15 cellular contexts compared by ENCODE assay signal in genomic region chr10:71395621-71396020, GRCh38. TPM values are rescaled to one million over a fixed set of nuclear protein-coding genes. Genes with fewer than 3 reads are reported as not detected.
DNase-seq lines count a peak whose midpoint lies in the region; FAIRE-seq and TF ChIP-seq lines count a peak whose summit lies in the region.
"Had no signal": no experiment of that assay in that cellular context is flagged by ENCODE, and none has a peak within 500 bp of the region (broad histone marks: within the 10 kb centered on the region; RNA-seq: fewer than 3 reads in every experiment).

No MANE protein-coding gene starts in this region.

- no peak overlapping the region for H4K91ac ChIP-seq in H9 (ENCODE audit: insufficient read length, low read depth, low read length)

- H4K8ac ChIP-seq in H9 (replicated peaks; ENCODE audit: insufficient read length, low read depth, low read length), result no peak overlapping the region

- H3K9ac ChIP-seq in H9 (ENCODE audit: extremely low read depth, insufficient read length, low read length) (no peak overlapping the region), neural progenitor cell (no peak overlapping the region)

- H3K27me3 Mint-ChIP-seq in H9 (ENCODE audit: low read depth), result peaks cover 91% of the 10 kb centered on the region
- H3K27me3 Mint-ChIP-seq in neural progenitor cell (ENCODE audit: insufficient read depth, low read depth), result peaks cover 42% of the 10 kb centered on the region

- H3K79me2 ChIP-seq in H9 (ENCODE audit: insufficient read depth, low read length), result no peaks in the 10 kb centered on the region
- H3K79me2 ChIP-seq in neural progenitor cell (ENCODE audit: low read depth), result no peaks in the 10 kb centered on the region

- H3K18ac ChIP-seq in H9 (ENCODE audit: insufficient read length, low read depth, low read length), result no peak overlapping the region

- H3K27ac Mint-ChIP-seq in H9 (no peak overlapping the region), neural progenitor cell (no peak overlapping the region)
- H3K27ac Mint-ChIP-seq: activated CD8-positive, alpha-beta T cell treated with anti-CD3 and anti-CD28 coated beads, Interleukin-2, amount 10 ng/mL, durations not matched to agents 7 days and 5 days had no signal

- WGBS in H9 (ENCODE audit: extremely low coverage, insufficient read length, low lambda C conversion rate), result no CpG with 5 or more reads among the region's 4 CpGs

- H3K4me1 ChIP-seq in H9 (ENCODE audit: insufficient read depth, low read length) (peaks cover 3% of the 10 kb centered on the region; the same call in 1 of the 2 replicates), neural progenitor cell (peaks cover 14% of the 10 kb centered on the region)

- DNase-seq in DMS53 (lab: John Stamatoyannopoulos, UW) (peak; percentile 24), DMS53 treated with DMSO at 0.1 percent for 48 hours (lab: John Stamatoyannopoulos, UW; ENCODE audit: unreplicated experiment) (no peak), H9 (peak; percentile 26), choroid plexus epithelial cell (ENCODE audit: low read depth) (no peak), neural progenitor cell (ENCODE audit: low spot score) (no peak), NCI-H446 treated with DMSO at 0.1 percent for 48 hours (lab: John Stamatoyannopoulos, UW) (no peak), RCC 7860 (ENCODE audit: low spot score) (no peak)
- no peak for DNase-seq in activated effector memory CD4-positive, alpha-beta T cell treated with Interleukin-2 at 50 U/mL for 16 hours
- DNase-seq: MG63 had no signal

- no peak for FAIRE-seq in RCC 7860 (lab: Jason Lieb, UNC)
- FAIRE-seq: A204.1, frontal cortex had no signal

- no peak overlapping the region for H3T11ph ChIP-seq in H9 (ENCODE audit: low read length)

- H3K23ac ChIP-seq in H9 (ENCODE audit: insufficient read length, low read depth, low read length), result no peak overlapping the region

- H3K4me3 Mint-ChIP-seq in H9, result peak overlapping the region; percentile 53 to 79; a peak in 4 of 5 replicates
- H3K4me3 Mint-ChIP-seq in neural progenitor cell, result peak overlapping the region; percentile 80

- no peak overlapping the region for H2BK20ac ChIP-seq in H9 (ENCODE audit: low read depth, low read length, poor library complexity, severe bottlenecking)

- no peaks in the 10 kb centered on the region for H3K9me3 Mint-ChIP-seq in H9
- no peaks in the 10 kb centered on the region for H3K9me3 Mint-ChIP-seq in neural progenitor cell

- H3K27me3 ChIP-seq in H9 (ENCODE audit: insufficient read depth, low read length) (peaks cover 25% of the 10 kb centered on the region; the same call in 1 of the 2 replicates), neural progenitor cell (peaks cover 75% of the 10 kb centered on the region)

- H2BK12ac ChIP-seq in H9 (ENCODE audit: insufficient read length, low read depth, low read length), result no peak overlapping the region

- H3K4me2 ChIP-seq in H9 (ENCODE audit: insufficient read depth, insufficient read length, low read length) (no peak overlapping the region), neural progenitor cell (no peak overlapping the region)

- H2AFZ ChIP-seq in H9 (ENCODE audit: low read length) (no peak overlapping the region), neural progenitor cell (replicated peaks) (no peak overlapping the region)

- H3K23me2 ChIP-seq in H9 (ENCODE audit: insufficient read length, low read depth, low read length, poor library complexity, severe bottlenecking), result peaks cover 6% of the 10 kb centered on the region

- H3K14ac ChIP-seq in H9 (ENCODE audit: insufficient read depth, low read length), result no peak overlapping the region

- no peak overlapping the region for H4K5ac ChIP-seq in H9 (ENCODE audit: insufficient read length, low read depth, low read length)

- H3K27ac ChIP-seq in H9 (ENCODE audit: insufficient read length, low read depth, low read length) (no peak overlapping the region), neural progenitor cell (no peak overlapping the region)
- H3K27ac ChIP-seq: thoracic aorta had no signal

- no peak overlapping the region for H2BK120ac ChIP-seq in H9 (ENCODE audit: low read depth, low read length, poor library complexity, severe bottlenecking)

- H3K4me3 ChIP-seq in choroid plexus epithelial cell (ENCODE audit: low read depth, low read length) (no peak overlapping the region), neural progenitor cell (no peak overlapping the region)
- H3K4me3 ChIP-seq: MG63 had no signal

- H3K56ac ChIP-seq in H9 (ENCODE audit: insufficient read length, low read depth, low read length), result no peak overlapping the region

- no peaks in the 10 kb centered on the region for H3K79me1 ChIP-seq in H9 (ENCODE audit: insufficient read depth, low read depth, low read length, poor library complexity, severe bottlenecking)

- no peaks in the 10 kb centered on the region for H4K20me1 ChIP-seq in H9 (ENCODE audit: control insufficient read depth, insufficient read depth, insufficient read length)
- H4K20me1 ChIP-seq in neural progenitor cell (ENCODE audit: low read depth), result peaks cover 20% of the 10 kb centered on the region

- peaks cover 8% of the 10 kb centered on the region for H3F3A ChIP-seq in neural progenitor cell (ENCODE audit: low read depth)

- TF ChIP-seq CTCF in H9 (conservative IDR thresholded peaks at IDR 0.05), result peak; percentile 31; the same call in 1 of the 3 replicates
- TF ChIP-seq CTCF in choroid plexus epithelial cell (conservative IDR thresholded peaks at IDR 0.05; ENCODE audit: low read depth, low read length), result peak; percentile 15
- peak; percentile 29 for TF ChIP-seq CTCF in neural progenitor cell (IDR thresholded peaks at IDR 0.05)

- H2AK5ac ChIP-seq in H9 (ENCODE audit: insufficient read length, low read length), result no peak overlapping the region

- H3K4me1 Mint-ChIP-seq in H9 (peaks cover 17 to 24% of the 10 kb centered on the region in 2 experiments), neural progenitor cell (peaks cover 18% of the 10 kb centered on the region)

- H3K36me3 Mint-ChIP-seq in H9 (ENCODE audit: insufficient read depth in 1 of 3, low read depth in 3 of 3) (peaks cover 0 to 1% (median 0%) of the 10 kb centered on the region in 3 experiments; a peak in 1 of 7 replicates), neural progenitor cell (peaks cover 2% of the 10 kb centered on the region)

- H3K36me3 ChIP-seq in neural progenitor cell, result no peaks in the 10 kb centered on the region
- H3K36me3 ChIP-seq: adrenal gland, MG63, Peyer's patch, thoracic aorta had no signal

- no peak overlapping the region for H2BK5ac ChIP-seq in H9 (ENCODE audit: insufficient read length, low read length)

- H3K9me3 ChIP-seq in H9 (ENCODE audit: control insufficient read depth, low read depth, low read length) (no peaks in the 10 kb centered on the region), neural progenitor cell (ENCODE audit: low read depth) (no peaks in the 10 kb centered on the region)
- H3K9me3 ChIP-seq: adrenal gland, MG63, Peyer's patch, thoracic aorta had no signal

- no peak overlapping the region for H2BK15ac ChIP-seq in H9 (ENCODE audit: low read depth, low read length)

- H3K4ac ChIP-seq in H9 (ENCODE audit: low read depth, low read length), result no peak overlapping the region

RNA-seq across cellular contexts. Expression of gene CDH23, which starts 1.1 kb away (rescaled TPM):
- 1.1 and 2.1 TPM in 2 replicates for total RNA-seq in H9 (2021)
- total RNA-seq in neural progenitor cell (ENCODE audit: low replicate concordance), result 5.9 and 10.3 TPM in 2 replicates

Comparison
In these comparisons a context has a peak if more than half of its experiments do, and no peak if none do; other contexts are left out.
1. DNase-seq: peak in DMS53 (single experiment) and H9 (single experiment); none in DMS53 treated with DMSO at 0.1 percent for 48 hours (single experiment), choroid plexus epithelial cell (single experiment), neural progenitor cell (single experiment), NCI-H446 treated with DMSO at 0.1 percent for 48 hours (single experiment), RCC 7860 (single experiment) and activated effector memory CD4-positive, alpha-beta T cell treated with Interleukin-2 at 50 U/mL for 16 hours (single experiment).
2. Peak in every context shown above with its lines, with median percentiles within 50 percentile points of each other: CTCF ChIP-seq.